10 cellular contexts compared by ENCODE assay signal in genomic region chr9:127637322-127637847, GRCh38. TPM values are rescaled to one million over a fixed set of nuclear protein-coding genes. Genes with fewer than 3 reads are reported as not detected.
A peak's percentile ranks its signal among the peaks of the same experiment; 100 is the strongest.
DNase-seq lines count a peak whose midpoint lies in the region; ATAC-seq and TF ChIP-seq lines count a peak whose summit lies in the region.
"Had no signal": no experiment of that assay in that cellular context is flagged by ENCODE, and none has a peak within 500 bp of the region (broad histone marks: within the 10 kb centered on the region; RNA-seq: fewer than 3 reads in every experiment).

No MANE protein-coding gene starts in this region.

- H3K27ac ChIP-seq in SK-N-SH (ENCODE audit: low read depth in 2 of 2, low read length in 1 of 2): no peak overlapping the region
- H3K27ac ChIP-seq in stomach: peak overlapping the region in 3 of 5 donors; percentile 60 to 62 (median 60)
- H3K27ac ChIP-seq in CD8-positive, alpha-beta T cell (ENCODE audit: low read depth, low read length): no peak overlapping the region

- no peaks in the 10 kb centered on the region for H3K27me3 ChIP-seq in SK-N-SH (ENCODE audit: insufficient read depth)
- no peaks in the 10 kb centered on the region for H3K27me3 ChIP-seq in stomach
- no peaks in the 10 kb centered on the region for H3K27me3 ChIP-seq in CD8-positive, alpha-beta T cell (ENCODE audit: insufficient read depth, low read length)

- peak; percentile 70 to 74 for ATAC-seq in left cardiac atrium
- ATAC-seq in HG03108 (IDR thresholded peaks at IDR 0.05; ENCODE audit: unreplicated experiment): no peak
- no peak for ATAC-seq in CD8-positive, alpha-beta T cell
- ATAC-seq: activated CD4-positive, CD25-positive, alpha-beta regulatory T cell treated with anti-CD3 and anti-CD28 coated beads, Interleukin-2, amount 50 U/mL, for 24 hours had no signal

- H3K79me2 ChIP-seq in SK-N-SH (ENCODE audit: insufficient read depth): peaks cover 12% of the 10 kb centered on the region; the same call in 1 of the 2 replicates

- H3K4me2 ChIP-seq in SK-N-SH: peak overlapping the region; percentile 6; the same call in 1 of the 2 replicates

- H3K4me3 ChIP-seq in SK-N-SH (ENCODE audit: low read depth in 2 of 2, low read length in 1 of 2) (no peak overlapping the region), stomach (peak overlapping the region in 1 of 4 donors; percentile 7)
- no peak overlapping the region for H3K4me3 ChIP-seq in CD8-positive, alpha-beta T cell (ENCODE audit: low read depth, low read length)

- no peak for TF ChIP-seq RAD21 in SK-N-SH (IDR thresholded peaks at IDR 0.05; ENCODE audit: low read length)

- no peaks in the 10 kb centered on the region for H3K9me3 Mint-ChIP-seq in CD8-positive, alpha-beta T cell

- peaks cover 5% of the 10 kb centered on the region for H3F3A ChIP-seq in SK-N-SH (replicated peaks; ENCODE audit: insufficient read depth)

- H3K27me3 Mint-ChIP-seq in CD8-positive, alpha-beta T cell (ENCODE audit: low read depth): peaks cover 2% of the 10 kb centered on the region

- H3K9ac ChIP-seq in SK-N-SH: no peak overlapping the region

- H3K4me1 ChIP-seq in SK-N-SH (ENCODE audit: control insufficient read depth in 1 of 2, insufficient read depth in 2 of 2, low read depth in 1 of 2, low read length in 1 of 2) (peaks cover 6 to 12% of the 10 kb centered on the region in 2 experiments; a peak in 2 of 4 replicates), stomach (peaks cover 0 to 37% (median 18%) of the 10 kb centered on the region in 4 donors)
- peaks cover 7% of the 10 kb centered on the region for H3K4me1 ChIP-seq in CD8-positive, alpha-beta T cell (ENCODE audit: insufficient read depth, low read length)

- DNase-seq in HT1080 (ENCODE audit: low read depth) (peak; percentile 51), SK-N-SH (no peak), left cardiac atrium (peak; percentile 38), stomach (no peak), NCI-H524 (lab: John Stamatoyannopoulos, UW) (no peak), T-helper 2 cell (no peak)
- no peak for DNase-seq in CD8-positive, alpha-beta T cell
- DNase-seq: KG1 had no signal

- H3K9me3 ChIP-seq in SK-N-SH (no peaks in the 10 kb centered on the region), stomach (no peaks in the 10 kb centered on the region)
- no peaks in the 10 kb centered on the region for H3K9me3 ChIP-seq in CD8-positive, alpha-beta T cell (ENCODE audit: low read length)

- peaks cover 13% of the 10 kb centered on the region for H3K4me1 Mint-ChIP-seq in CD8-positive, alpha-beta T cell (ENCODE audit: low read depth)

- H4K20me1 ChIP-seq in SK-N-SH (ENCODE audit: insufficient read depth): peaks cover 5% of the 10 kb centered on the region; the same call in 1 of the 2 replicates

- 54% methylated on average over 11 of the region's 11 CpGs for WGBS in SK-N-SH (ENCODE audit: low lambda C conversion rate)
- WGBS in stomach, 5 donors: 28 to 42% (median 31%) methylated on average over 11 of the region's 11 CpGs

- no peaks in the 10 kb centered on the region for H3K36me3 Mint-ChIP-seq in CD8-positive, alpha-beta T cell

- CTCF ChIA-PET in SK-N-SH (lab: Yijun Ruan, JAX): interaction anchor here (0.9 to 1.1 kb wide), 2 partner anchors 13 to 97 kb away, joined by 3 read pairs; partner anchors contain the start of gene TOR2A
- CTCF ChIA-PET in CD8-positive, alpha-beta T cell (lab: Charles Lee): no interaction called here

- H3K36me3 ChIP-seq in SK-N-SH (replicated peaks in 1 of 2; ENCODE audit: control insufficient read depth in 1 of 2, insufficient read depth in 2 of 2, low read length in 1 of 2) (no peaks in the 10 kb centered on the region), stomach (no peaks in the 10 kb centered on the region)
- no peaks in the 10 kb centered on the region for H3K36me3 ChIP-seq in CD8-positive, alpha-beta T cell (ENCODE audit: insufficient read depth, low read length)

- intact Hi-C loops in left cardiac atrium (cut with DNase I) (no loop called here), stomach (cut with DNase I; ENCODE audit: low total_unique reads) (no loop called here)
- intact Hi-C loops in CD8-positive, alpha-beta T cell (cut with DNase I, micrococcal nuclease): loop anchor here in 1 of 2 experiments (10.0 kb wide), 1 partner anchor 103 kb away; no protein-coding TSS in a partner anchor

- TF ChIP-seq EP300 in SK-N-SH (IDR thresholded peaks at IDR 0.05; ENCODE audit: borderline replicate concordance in 1 of 2, low read depth in 1 of 2, low read length in 1 of 2) (no peak), stomach (IDR thresholded peaks at IDR 0.05) (no peak)

- no peak overlapping the region for H2AFZ ChIP-seq in SK-N-SH (ENCODE audit: low read depth)

- no peak for TF ChIP-seq CTCF in SK-N-SH (IDR thresholded peaks at IDR 0.05)
- TF ChIP-seq CTCF in stomach (IDR thresholded peaks at IDR 0.05): no peak
- TF ChIP-seq CTCF in CD8-positive, alpha-beta T cell (IDR thresholded peaks at IDR 0.05): no peak

- TF ChIP-seq POLR2A in stomach (IDR thresholded peaks at IDR 0.05): no peak

- POLR2A ChIA-PET in SK-N-SH (lab: Yijun Ruan, JAX): no interaction called here
- POLR2A ChIA-PET in CD8-positive, alpha-beta T cell (lab: Charles Lee): no interaction called here

- no peaks in the 10 kb centered on the region for H3K9me2 ChIP-seq in SK-N-SH

- no peak overlapping the region for H3K27ac Mint-ChIP-seq in CD8-positive, alpha-beta T cell

- no peak overlapping the region for H3K4me3 Mint-ChIP-seq in CD8-positive, alpha-beta T cell

TF ChIP-seq in SK-N-SH, 30 proteins besides CTCF, POLR2A, EP300 and RAD21:
- TF ChIP-seq NFIC (IDR thresholded peaks at IDR 0.05; ENCODE audit: borderline replicate concordance): peak; percentile 42; the same call in 1 of the 2 replicates
- no peak for TF ChIP-seq IRF3 (IDR thresholded peaks at IDR 0.05; ENCODE audit: low read depth, low read length)
- no peak for TF ChIP-seq SIN3A (IDR thresholded peaks at IDR 0.05; ENCODE audit: borderline replicate concordance, low read depth, low read length)
- no peak for TF ChIP-seq USF1 (IDR thresholded peaks at IDR 0.05; ENCODE audit: borderline replicate concordance, low read depth)
- no peak for TF ChIP-seq FOXJ3 (CRISPR knock-in tag; IDR thresholded peaks at IDR 0.05)
- no peak for TF ChIP-seq GATA2 (CRISPR knock-in tag; IDR thresholded peaks at IDR 0.05)

RNA-seq across cellular contexts. Expression of gene STXBP1, which starts 25.3 kb away (rescaled TPM):
- total RNA-seq in HT1080 (2014; rRNA removed; shearing (Covaris generic)): 9.6 and 10.4 TPM in 2 replicates
- 17.7 and 29.5 TPM in 2 replicates for polyA plus RNA-seq in HT1080 (2015; cell fraction: cytosol; rRNA removed)
- 19.4 and 25.1 TPM in 2 replicates for polyA plus RNA-seq in HT1080 (2015; cell fraction: nucleus; rRNA removed)
- polyA plus RNA-seq in SK-N-SH (2012; rRNA removed) (33.0 and 44.3 TPM in 2 replicates), stomach (1 to 10 TPM; 5.2 to 8.7 (median 7.6) TPM)
- polyA plus RNA-seq in SK-N-SH (2012; cell fraction: cytosol; rRNA removed): 39.2 and 49.4 TPM in 2 replicates
- polyA plus RNA-seq in SK-N-SH (2012; cell fraction: nucleus; rRNA removed): 61.1 and 68.8 TPM in 2 replicates
- total RNA-seq in left cardiac atrium (10 to 100 TPM; 40.4 to 41.5 TPM), stomach (10 to 100 TPM; 14.9 to 77.7 (median 31.3) TPM)
- 1 to 10 TPM; 7.7 to 8.9 TPM for total RNA-seq in CD8-positive, alpha-beta T cell

Comparison
In these comparisons a context has a peak if more than half of its experiments do, and no peak if none do; other contexts are left out.
1. DNase-seq: peak in HT1080 (single experiment) and left cardiac atrium (single experiment); none in SK-N-SH (single experiment), stomach (single experiment), NCI-H524 (0 of 2), T-helper 2 cell (0 of 5) and CD8-positive, alpha-beta T cell (0 of 7).
2. H3K27ac ChIP-seq: peak in stomach (3 of 5); none in SK-N-SH (0 of 2) and CD8-positive, alpha-beta T cell (single experiment).
3. ATAC-seq: peak in left cardiac atrium (2 of 2); none in HG03108 (single experiment) and CD8-positive, alpha-beta T cell (single experiment).